8 cellular contexts compared by ENCODE assay signal in the genomic region with DNA sequence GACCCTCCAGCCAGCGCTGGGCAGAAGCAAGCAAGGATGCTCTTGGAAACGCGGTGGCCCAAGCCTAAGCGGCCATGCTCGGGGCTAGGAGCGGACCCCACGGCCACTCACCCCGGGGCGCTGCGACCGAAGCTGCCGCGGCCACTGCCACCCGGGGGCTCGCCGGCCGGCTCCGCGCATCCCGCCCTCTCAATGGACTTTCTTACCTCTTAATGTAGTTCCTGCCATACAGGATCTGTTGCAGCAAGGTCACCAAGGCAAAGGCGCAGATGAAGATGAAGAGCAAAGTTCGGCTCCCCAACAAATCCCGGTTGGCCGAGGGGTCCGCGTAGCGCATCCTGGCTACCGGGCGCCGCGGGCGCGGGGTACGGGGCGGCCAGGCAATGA. TPM values are rescaled to one million over a fixed set of nuclear protein-coding genes. Genes with fewer than 3 reads are reported as not detected.
A peak's percentile ranks its signal among the peaks of the same experiment; 100 is the strongest.
DNase-seq lines count a peak whose midpoint lies in the region; ATAC-seq and TF ChIP-seq lines count a peak whose summit lies in the region.

No MANE protein-coding gene starts in this region.

- no peak for TF ChIP-seq RAD21 in neural cell (conservative IDR thresholded peaks at IDR 0.05)

- no peak overlapping the region for H3K9ac ChIP-seq in neural cell (ENCODE audit: low read length)

- H3K9me2 ChIP-seq in neural cell (ENCODE audit: insufficient read depth, low read length): no peaks in the 10 kb centered on the region

- DNase-seq in COLO668 (lab: John Stamatoyannopoulos, UW; ENCODE audit: unreplicated experiment) (peak; percentile 58), mucosa of descending colon (no peak), DMS79 (lab: John Stamatoyannopoulos, UW) (no peak)

- 5 to 6% methylated on average over 35 of the region's 35 CpGs for WGBS in ectodermal cell, 2 experiments

- TF ChIP-seq CTCF in neural cell (IDR thresholded peaks at IDR 0.05; ENCODE audit: poor library complexity, severe bottlenecking) (no peak), mucosa of descending colon (IDR thresholded peaks at IDR 0.05) (no peak)

- no peaks in the 10 kb centered on the region for H3K9me3 ChIP-seq in ectodermal cell (ENCODE audit: control insufficient read depth, low read length)
- no peaks in the 10 kb centered on the region for H3K9me3 ChIP-seq in neural cell (ENCODE audit: low read length)
- H3K9me3 ChIP-seq in mucosa of descending colon: no peaks in the 10 kb centered on the region

- H3K79me2 ChIP-seq in neural cell (replicated peaks; ENCODE audit: insufficient read depth, low read length): no peaks in the 10 kb centered on the region

- ATAC-seq in HG03196 (IDR thresholded peaks at IDR 0.05; ENCODE audit: unreplicated experiment) (peak; percentile 9), mucosa of descending colon (no peak), HG02884 (IDR thresholded peaks at IDR 0.05; ENCODE audit: unreplicated experiment) (no peak), GM18907 (IDR thresholded peaks at IDR 0.05; ENCODE audit: unreplicated experiment) (no peak)

- H3K27me3 ChIP-seq in ectodermal cell (ENCODE audit: control insufficient read depth, insufficient read depth, low read length, poor library complexity, severe bottlenecking) (peaks cover 63% of the 10 kb centered on the region), neural cell (ENCODE audit: insufficient read depth, low read depth, low read length) (peaks cover 55% of the 10 kb centered on the region)

- H3K4me1 ChIP-seq in ectodermal cell (ENCODE audit: control insufficient read depth, insufficient read depth, low read length): peaks cover 20% of the 10 kb centered on the region
- peaks cover 11% of the 10 kb centered on the region for H3K4me1 ChIP-seq in mucosa of descending colon (ENCODE audit: low read depth)

- peak overlapping the region; percentile 39 for H3K4me3 ChIP-seq in ectodermal cell (ENCODE audit: insufficient read depth, low read depth, low read length)
- peak overlapping the region; percentile 71 for H3K4me3 ChIP-seq in neural cell (ENCODE audit: low read length)
- H3K4me3 ChIP-seq in mucosa of descending colon: no peak overlapping the region

- no peak overlapping the region for H3K4me2 ChIP-seq in neural cell (ENCODE audit: low read length)

- intact Hi-C loops in mucosa of descending colon (cut with DNase I, micrococcal nuclease): no loop called here

- H3K27ac ChIP-seq in ectodermal cell (ENCODE audit: insufficient read depth, low read depth, low read length, poor library complexity, severe bottlenecking): no peak overlapping the region
- no peak overlapping the region for H3K27ac ChIP-seq in neural cell (ENCODE audit: low read length)

- H4K20me1 ChIP-seq in neural cell (ENCODE audit: insufficient read depth): no peaks in the 10 kb centered on the region

- no peak overlapping the region for H2AFZ ChIP-seq in neural cell (ENCODE audit: low read depth, low read length)

- H3K36me3 ChIP-seq in ectodermal cell (ENCODE audit: control insufficient read depth, insufficient read depth, low read length): no peaks in the 10 kb centered on the region
- no peaks in the 10 kb centered on the region for H3K36me3 ChIP-seq in neural cell (ENCODE audit: insufficient read depth, low read length)
- H3K36me3 ChIP-seq in mucosa of descending colon (ENCODE audit: low read depth): no peaks in the 10 kb centered on the region

- H3F3A ChIP-seq in neural cell (ENCODE audit: insufficient read depth, low read length, poor library complexity, severe bottlenecking): no peaks in the 10 kb centered on the region

- no peak for TF ChIP-seq EP300 in neural cell (conservative IDR thresholded peaks at IDR 0.05; ENCODE audit: poor library complexity, severe bottlenecking)

TF ChIP-seq in neural cell, 6 proteins besides CTCF, POLR2A, EP300 and RAD21:
- TF ChIP-seq POLR2AphosphoS5 (IDR thresholded peaks at IDR 0.05) (no peak), REST (IDR thresholded peaks at IDR 0.05; ENCODE audit: borderline replicate concordance) (no peak), MXI1 (conservative IDR thresholded peaks at IDR 0.05; ENCODE audit: poor library complexity, severe bottlenecking) (no peak), SMC3 (conservative IDR thresholded peaks at IDR 0.05; ENCODE audit: poor library complexity) (no peak), EZH2 (IDR thresholded peaks at IDR 0.05; ENCODE audit: borderline replicate concordance, insufficient read depth, low read length, poor library complexity, severe bottlenecking) (no peak), TAF1 (IDR thresholded peaks at IDR 0.05; ENCODE audit: low read depth) (no peak)
TF ChIP-seq in neural cell: peak in this region for 0.

RNA-seq across cellular contexts. Expression of gene ST8SIA5, which starts 0.7 kb away (rescaled TPM):
- 0.28 TPM for polyA plus RNA-seq in ectodermal cell (2013, experiment 1 of 4)
- 0.57 TPM for polyA plus RNA-seq in ectodermal cell (2013, experiment 2 of 4)
- polyA plus RNA-seq in ectodermal cell (2013, experiment 3 of 4): 0.64 TPM
- polyA plus RNA-seq in ectodermal cell (2013, experiment 4 of 4): 0.16 TPM
- polyA plus RNA-seq in neural cell: 0.92 and 0.93 TPM in 2 replicates
- 1.2 and 1.3 TPM in 2 replicates for polyA minus RNA-seq in neural cell
- total RNA-seq in mucosa of descending colon: under 1 TPM; 0.20 to 0.66 (median 0.24) TPM
